In the genomic region with DNA sequence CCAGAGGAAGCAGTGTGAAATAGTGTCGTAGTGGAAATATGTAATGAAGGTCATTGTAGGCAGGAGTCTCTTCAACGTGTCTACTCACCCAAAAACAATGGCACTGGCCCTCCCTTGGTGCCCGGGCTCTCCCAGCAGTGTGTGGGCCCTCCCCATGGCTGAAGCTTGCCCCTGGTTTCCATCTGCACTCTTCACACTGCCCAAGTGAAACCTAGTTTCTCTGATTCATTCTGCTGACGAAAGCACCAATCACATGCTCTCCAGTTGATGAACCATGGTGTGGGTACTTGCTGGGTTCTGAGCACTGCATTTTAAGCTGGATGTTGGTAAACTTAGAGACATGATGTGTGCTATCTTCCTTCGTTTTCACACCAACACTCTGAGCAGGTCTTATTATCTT, we compare ENCODE assay signal across 13 cellular contexts.
DNase-seq lines count a peak whose midpoint lies in the region; TF ChIP-seq lines count a peak whose summit lies in the region.
"Had no signal": no experiment of that assay in that cellular context is flagged by ENCODE, and none has a peak within 500 bp of the region (broad histone marks: within the 10 kb centered on the region; RNA-seq: fewer than 3 reads in every experiment).

No MANE protein-coding gene starts in this region.

- H3K4me1 Mint-ChIP-seq in H9 (no peaks in the 10 kb centered on the region), chondrocyte (ENCODE audit: low read depth) (no peaks in the 10 kb centered on the region)
- H3K4me1 Mint-ChIP-seq in activated T-cell treated with anti-CD3 and anti-CD28 coated beads, Interleukin-2, amount 50 U/mL, for 24 hours (ENCODE audit: low read depth), result no peaks in the 10 kb centered on the region
- H3K4me1 Mint-ChIP-seq: GM23338 had no signal

- H3T11ph ChIP-seq in H9 (ENCODE audit: low read length), result no peak overlapping the region

- no peak overlapping the region for H2BK5ac ChIP-seq in H9 (ENCODE audit: insufficient read length, low read length)

- H2BK15ac ChIP-seq in H9 (ENCODE audit: low read depth, low read length), result no peak overlapping the region

- H3K9me3 Mint-ChIP-seq in H9 (no peaks in the 10 kb centered on the region), chondrocyte (ENCODE audit: low read depth) (no peaks in the 10 kb centered on the region)
- no peaks in the 10 kb centered on the region for H3K9me3 Mint-ChIP-seq in activated T-cell treated with anti-CD3 and anti-CD28 coated beads, Interleukin-2, amount 50 U/mL, for 24 hours
- H3K9me3 Mint-ChIP-seq: CD4-positive, alpha-beta T cell; GM23338 had no signal

- no CpG with 5 or more reads among the region's 5 CpGs for WGBS in H9 (ENCODE audit: extremely low coverage, insufficient read length, low lambda C conversion rate)
- 28% methylated on average over 3 of the region's 5 CpGs for WGBS in mammary epithelial cell (ENCODE audit: low coverage, missing lambda C conversion rate)

- no peak overlapping the region for H4K5ac ChIP-seq in H9 (ENCODE audit: insufficient read length, low read depth, low read length)

- no peak overlapping the region for H3K9ac ChIP-seq in H9 (ENCODE audit: extremely low read depth, insufficient read length, low read length)
- H3K9ac ChIP-seq in mammary epithelial cell (ENCODE audit: insufficient read depth, low read length), result no peak overlapping the region

- H3K36me3 ChIP-seq in mammary epithelial cell (ENCODE audit: insufficient read depth, low read length), result no peaks in the 10 kb centered on the region

- H2AFZ ChIP-seq in H9 (ENCODE audit: low read length) (no peak overlapping the region), mammary epithelial cell (ENCODE audit: low read depth, low read length) (no peak overlapping the region)
- H2AFZ ChIP-seq: GM23338 had no signal

- intact Hi-C loops in mammary epithelial cell (cut with micrococcal nuclease), result no loop called here

- no peak overlapping the region for H3K56ac ChIP-seq in H9 (ENCODE audit: insufficient read length, low read depth, low read length)

- no peak overlapping the region for H4K91ac ChIP-seq in H9 (ENCODE audit: insufficient read length, low read depth, low read length)

- no peak overlapping the region for H2BK20ac ChIP-seq in H9 (ENCODE audit: low read depth, low read length, poor library complexity, severe bottlenecking)

- H3K9me3 ChIP-seq in H9 (ENCODE audit: control insufficient read depth, low read depth, low read length) (no peaks in the 10 kb centered on the region), mammary epithelial cell (replicated peaks; ENCODE audit: insufficient read depth, low read length) (no peaks in the 10 kb centered on the region)
- H3K9me3 ChIP-seq: Caco-2 had no signal

- H3K27me3 Mint-ChIP-seq in H9 (ENCODE audit: low read depth) (peaks cover 1% of the 10 kb centered on the region; the same call in 1 of the 2 replicates), chondrocyte (ENCODE audit: low read depth) (peaks cover 4% of the 10 kb centered on the region)
- peaks cover 9% of the 10 kb centered on the region for H3K27me3 Mint-ChIP-seq in activated T-cell treated with anti-CD3 and anti-CD28 coated beads, Interleukin-2, amount 50 U/mL, for 24 hours

- DNase-seq in H9, result no peak
- peak; percentile 49 for DNase-seq in SK-MEL-5 (ENCODE audit: low read depth, low spot score)
- peak; percentile 20 for DNase-seq in mammary epithelial cell
- DNase-seq in chondrocyte (ENCODE audit: low spot score), result no peak
- no peak for DNase-seq in activated T-cell treated with anti-CD3 and anti-CD28 coated beads, Interleukin-2, amount 50 U/mL, for 24 hours
- DNase-seq in NCI-H2227 treated with DMSO at 0.1 percent for 48 hours (lab: John Stamatoyannopoulos, UW), result no peak
- DNase-seq: AML-193; Caco-2; CD4-positive, alpha-beta T cell; HFFc6; IMR-90 had no signal

- CTCF ChIA-PET in mammary epithelial cell (lab: Charles Lee; ENCODE audit: low non-redundant PET), result no interaction called here

- H3K36me3 Mint-ChIP-seq in H9 (ENCODE audit: insufficient read depth in 1 of 3, low read depth in 3 of 3), result no peaks in the 10 kb centered on the region
- H3K36me3 Mint-ChIP-seq in chondrocyte (ENCODE audit: low read depth), result no peaks in the 10 kb centered on the region
- H3K36me3 Mint-ChIP-seq in activated T-cell treated with anti-CD3 and anti-CD28 coated beads, Interleukin-2, amount 50 U/mL, for 24 hours (ENCODE audit: low read depth), result no peaks in the 10 kb centered on the region

- H3K27me3 ChIP-seq in H9 (ENCODE audit: insufficient read depth, low read length), result no peaks in the 10 kb centered on the region
- no peaks in the 10 kb centered on the region for H3K27me3 ChIP-seq in mammary epithelial cell (ENCODE audit: insufficient read depth, low read length)

- H3K14ac ChIP-seq in H9 (ENCODE audit: insufficient read depth, low read length), result 0 out of 2 replicates have a peak overlapping the region, but pooled peaks have one; percentile 39

- in situ Hi-C loops in SK-MEL-5 (cut with HindIII; ENCODE audit: low pct_unique_long_range_greater_than_20kb, low sequenced_read_pairs) (no loop called here), mammary epithelial cell (cut with MboI; ENCODE audit: low sequenced_read_pairs in 2 of 2) (no loop called here)

- no peak overlapping the region for H3K23ac ChIP-seq in H9 (ENCODE audit: insufficient read length, low read depth, low read length)

- H2BK12ac ChIP-seq in H9 (ENCODE audit: insufficient read length, low read depth, low read length), result no peak overlapping the region

- dilution Hi-C loops in mammary epithelial cell (cut with HindIII; ENCODE audit: low sequenced_read_pairs), result no loop called here

- TF ChIP-seq CTCF in H9 (conservative IDR thresholded peaks at IDR 0.05), result no peak
- TF ChIP-seq CTCF in mammary epithelial cell (conservative IDR thresholded peaks at IDR 0.05 in 1 of 2, IDR thresholded peaks at IDR 0.05 in 1 of 2; ENCODE audit: extremely low read depth in 1 of 2, insufficient read depth in 1 of 2, low read depth in 1 of 2, low read length in 2 of 2), result no peak
- no peak for TF ChIP-seq CTCF in chondrocyte (IDR thresholded peaks at IDR 0.05)

- H3K27ac Mint-ChIP-seq in H9 (no peak overlapping the region), chondrocyte (ENCODE audit: unreplicated experiment) (no peak overlapping the region)
- H3K27ac Mint-ChIP-seq in activated T-cell treated with anti-CD3 and anti-CD28 coated beads, Interleukin-2, amount 50 U/mL, for 24 hours, result no peak overlapping the region
- H3K27ac Mint-ChIP-seq: CD4-positive, alpha-beta T cell; GM23338; HFFc6 had no signal

- H3K27ac ChIP-seq in H9 (ENCODE audit: insufficient read length, low read depth, low read length) (no peak overlapping the region), mammary epithelial cell (ENCODE audit: insufficient read depth, low read depth, low read length) (no peak overlapping the region)
- H3K27ac ChIP-seq: C4-2B had no signal

- no peaks in the 10 kb centered on the region for H3K79me2 ChIP-seq in H9 (ENCODE audit: insufficient read depth, low read length)
- no peaks in the 10 kb centered on the region for H3K79me2 ChIP-seq in mammary epithelial cell (ENCODE audit: insufficient read depth, low read length)

- no peak overlapping the region for H3K4me2 ChIP-seq in H9 (ENCODE audit: insufficient read depth, insufficient read length, low read length)
- no peak overlapping the region for H3K4me2 ChIP-seq in mammary epithelial cell (ENCODE audit: insufficient read depth, low read depth, low read length)
- H3K4me2 ChIP-seq: GM23338 had no signal

- no peaks in the 10 kb centered on the region for H3K23me2 ChIP-seq in H9 (ENCODE audit: insufficient read length, low read depth, low read length, poor library complexity, severe bottlenecking)

- no peak overlapping the region for H3K4me3 ChIP-seq in mammary epithelial cell (replicated peaks in 1 of 3; ENCODE audit: insufficient read depth in 1 of 3, low read depth in 2 of 3, low read length in 3 of 3)
- H3K4me3 ChIP-seq: GM23338 had no signal

- H3K4me1 ChIP-seq in H9 (ENCODE audit: insufficient read depth, low read length) (no peaks in the 10 kb centered on the region), mammary epithelial cell (ENCODE audit: insufficient read depth, low read length) (no peaks in the 10 kb centered on the region)
- H3K4me1 ChIP-seq: Caco-2 had no signal

- H4K20me1 ChIP-seq in H9 (ENCODE audit: control insufficient read depth, insufficient read depth, insufficient read length) (no peaks in the 10 kb centered on the region), mammary epithelial cell (ENCODE audit: insufficient read depth, low read length) (no peaks in the 10 kb centered on the region)

- no peak overlapping the region for H2AK5ac ChIP-seq in H9 (ENCODE audit: insufficient read length, low read length)

- no peak overlapping the region for H4K8ac ChIP-seq in H9 (replicated peaks; ENCODE audit: insufficient read length, low read depth, low read length)

- no peak overlapping the region for H3K4ac ChIP-seq in H9 (ENCODE audit: low read depth, low read length)

- no peak overlapping the region for H3K18ac ChIP-seq in H9 (ENCODE audit: insufficient read length, low read depth, low read length)

- H3K4me3 Mint-ChIP-seq in H9 (no peak overlapping the region), chondrocyte (ENCODE audit: unreplicated experiment) (no peak overlapping the region)
- no peak overlapping the region for H3K4me3 Mint-ChIP-seq in activated T-cell treated with anti-CD3 and anti-CD28 coated beads, Interleukin-2, amount 50 U/mL, for 24 hours
- H3K4me3 Mint-ChIP-seq: CD4-positive, alpha-beta T cell; GM23338; HFFc6 had no signal

- no peaks in the 10 kb centered on the region for H3K79me1 ChIP-seq in H9 (ENCODE audit: insufficient read depth, low read depth, low read length, poor library complexity, severe bottlenecking)

- BruUV-seq in mammary epithelial cell (replicated peaks; lab: Mats Ljungman, UMichigan), result no TSS peak

- H2BK120ac ChIP-seq in H9 (ENCODE audit: low read depth, low read length, poor library complexity, severe bottlenecking), result no peak overlapping the region

Comparison
In these comparisons a context has a peak if more than half of its experiments do, and no peak if none do; other contexts are left out.
1. DNase-seq: peak in SK-MEL-5 (single experiment) and mammary epithelial cell (single experiment); none in H9 (single experiment), chondrocyte (single experiment), activated T-cell treated with anti-CD3 and anti-CD28 coated beads, Interleukin-2, amount 50 U/mL, for 24 hours (single experiment) and NCI-H2227 treated with DMSO at 0.1 percent for 48 hours (single experiment).